8 cellular contexts compared by ENCODE assay signal in the genomic region with DNA sequence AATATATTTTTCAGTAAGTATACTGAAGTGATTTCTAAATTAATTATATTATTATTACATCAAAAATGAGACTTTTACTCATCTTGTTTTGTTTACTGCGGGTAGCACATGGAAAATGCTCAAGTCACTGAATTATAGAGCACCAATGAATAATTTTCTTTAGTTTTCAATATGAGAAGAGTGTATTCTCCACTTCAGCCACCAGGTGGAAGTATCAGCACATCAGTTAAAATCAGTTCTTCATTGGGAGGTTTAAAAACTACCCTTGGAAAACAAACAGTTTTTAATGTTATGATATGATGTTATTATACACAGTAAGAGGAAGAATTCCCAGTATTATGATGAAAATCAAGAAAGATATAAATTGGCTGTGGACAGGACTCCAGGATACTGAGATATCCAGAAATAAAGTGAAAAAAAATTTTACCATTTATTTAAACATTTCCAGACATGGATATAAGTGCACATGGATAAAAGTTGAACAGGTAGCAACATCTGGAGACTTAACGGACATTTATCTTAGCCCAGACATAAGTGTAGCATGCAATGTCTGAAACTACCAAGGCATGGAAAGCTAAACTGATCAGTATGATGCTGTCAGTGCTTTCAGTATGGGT.
DNase-seq lines count a peak whose midpoint lies in the region; ATAC-seq, FAIRE-seq and TF ChIP-seq lines count a peak whose summit lies in the region.

No MANE protein-coding gene starts in this region.

- no peak for ATAC-seq in HG03135 (IDR thresholded peaks at IDR 0.05; ENCODE audit: unreplicated experiment)
- no peak for ATAC-seq in HG03097 (IDR thresholded peaks at IDR 0.05; ENCODE audit: low FRiP score, unreplicated experiment)

- POLR2A ChIA-PET in GM10248 (lab: Yijun Ruan, JAX): no interaction called here

- peak; percentile 98 for FAIRE-seq in A204.1 (lab: Jason Lieb, UNC)

- CTCF ChIA-PET in GM10248 (lab: Yijun Ruan, JAX): interaction anchor here (0.6 kb wide), 1 partner anchor 1070 kb away, joined by 3 read pairs; no protein-coding TSS in a partner anchor

- peak; percentile 23 for DNase-seq in GM10248 (ENCODE audit: extremely low spot score)
- peak; percentile 54 to 78 for DNase-seq in Kasumi-1 (lab: John Stamatoyannopoulos, UW)
- peak; percentile 21 for DNase-seq in SHP77 treated with DMSO at 0.1 percent for 48 hours (lab: John Stamatoyannopoulos, UW)
- peak; percentile 71 for DNase-seq in fibroblast of peridontal ligament (ENCODE audit: extremely low read depth)
- peak; percentile 62 for DNase-seq in putamen (ENCODE audit: low spot score)

- peak; percentile 57 for TF ChIP-seq CTCF in GM10248 (IDR thresholded peaks at IDR 0.05; ENCODE audit: control extremely low read depth, extremely low read depth, low read depth, missing control alignments)

Comparison
In these comparisons a context has a peak if more than half of its experiments do, and no peak if none do; other contexts are left out.
1. DNase-seq: peak in every context shown above with its lines; median percentile 71 in fibroblast of peridontal ligament; 66 in Kasumi-1; 62 in putamen; 23 in GM10248; 21 in SHP77 treated with DMSO at 0.1 percent for 48 hours.